10 cellular contexts compared by ENCODE assay signal in the genomic region with DNA sequence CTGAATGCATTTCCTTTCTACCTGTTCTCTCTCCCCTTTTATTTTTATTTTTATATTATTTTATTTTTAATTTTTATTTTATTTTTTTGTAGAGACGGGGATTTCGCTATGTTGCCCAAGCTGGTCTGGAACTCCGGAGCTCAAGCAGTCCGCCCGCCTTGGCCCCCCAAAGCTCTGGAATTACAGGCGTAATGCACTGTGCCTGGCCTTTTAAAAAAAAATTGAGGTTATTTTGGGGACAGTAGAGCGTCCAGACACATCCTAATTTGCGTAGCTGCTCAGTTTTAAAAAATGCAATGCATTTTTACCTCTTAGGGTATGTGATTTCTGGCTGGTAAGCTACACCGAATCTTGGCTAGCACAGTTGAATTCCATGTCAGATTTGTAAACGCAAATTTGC. TPM values are rescaled to one million over a fixed set of nuclear protein-coding genes. Genes with fewer than 3 reads are reported as not detected.
A peak's percentile ranks its signal among the peaks of the same experiment; 100 is the strongest.
DNase-seq lines count a peak whose midpoint lies in the region; ATAC-seq and TF ChIP-seq lines count a peak whose summit lies in the region.
"Not testable (repeated sequence)": the region's sequence is repeated elsewhere in the genome, so short reads cannot be mapped to it uniquely, and the experiment has no call there.
"Had no signal": no experiment of that assay in that cellular context is flagged by ENCODE, and none has a peak within 500 bp of the region (broad histone marks: within the 10 kb centered on the region; RNA-seq: fewer than 3 reads in every experiment).

No MANE protein-coding gene starts in this region.

- H3K9me3 Mint-ChIP-seq in HFFc6; activated naive CD8-positive, alpha-beta T cell (ENCODE audit: low read depth): not testable (repeated sequence)

- not testable (repeated sequence) for TF ChIP-seq CTCF in AG09309 (IDR thresholded peaks at IDR 0.05; ENCODE audit: control insufficient read depth, insufficient read depth, low read depth, low read length, missing control alignments); HFFc6 (IDR thresholded peaks at IDR 0.05); epithelial cell of esophagus (IDR thresholded peaks at IDR 0.05; ENCODE audit: insufficient read depth, low read depth, low read length, missing control alignments)

- not testable (repeated sequence) for H3K36me3 ChIP-seq in SJCRH30; iPS-15b (ENCODE audit: control insufficient read depth, insufficient read depth, low read length); neuron (ENCODE audit: insufficient read depth, low read length)

- H3K27me3 Mint-ChIP-seq in HFFc6 (ENCODE audit: insufficient read depth); activated naive CD8-positive, alpha-beta T cell: not testable (repeated sequence)

- H2AFZ ChIP-seq in neuron (ENCODE audit: low read depth, low read length) = not testable (repeated sequence)

- DNase-seq in AG09309 (ENCODE audit: low read depth); HFFc6; epithelial cell of esophagus (ENCODE audit: low read depth): not testable (repeated sequence)
- peak in 1 of 2 experiments; percentile 8 for DNase-seq in SJCRH30
- peak; percentile 5 for DNase-seq in stimulated activated naive CD8-positive, alpha-beta T cell treated with anti-CD3 and anti-CD28 coated beads, Interleukin-15, Interleukin-2, amounts not matched to agents 100 U/mL and 50 U/mL, for 24 hours

- H3K4me3 Mint-ChIP-seq in HFFc6 = peak overlapping the region; percentile 37; the same call in 1 of the 2 replicates
- peak overlapping the region; percentile 38 for H3K4me3 Mint-ChIP-seq in activated naive CD8-positive, alpha-beta T cell

- not testable (repeated sequence) for H3K27ac ChIP-seq in SJCRH30

- not testable (repeated sequence) for H3K9me3 ChIP-seq in SJCRH30 (replicated peaks); iPS-15b (ENCODE audit: control insufficient read depth, insufficient read depth, low read length); neuron (ENCODE audit: low read length)

- H3K4me3 ChIP-seq in AG09309 (ENCODE audit: control insufficient read depth, low read depth, low read length) (peak overlapping the region; percentile 39), SJCRH30 (peak overlapping the region; percentile 98; the same call in 1 of the 2 replicates), epithelial cell of esophagus (ENCODE audit: low read length) (peak overlapping the region; percentile 43), iPS-15b (ENCODE audit: low read depth, low read length) (peak overlapping the region; percentile 18), neuron (ENCODE audit: low read length) (peak overlapping the region; percentile 52)

- not testable (repeated sequence) for H3K27ac Mint-ChIP-seq in HFFc6; activated naive CD8-positive, alpha-beta T cell

- H3K36me3 Mint-ChIP-seq in HFFc6 (ENCODE audit: low read depth); activated naive CD8-positive, alpha-beta T cell: not testable (repeated sequence)

- not testable (repeated sequence) for H3K9ac ChIP-seq in iPS-15b (ENCODE audit: low read depth, low read length)

- not testable (repeated sequence) for H3K27me3 ChIP-seq in SJCRH30; iPS-15b (ENCODE audit: control insufficient read depth, insufficient read depth, low read length); neuron (ENCODE audit: insufficient read depth, low read length)

- not testable (repeated sequence) for H3K4me1 ChIP-seq in SJCRH30; iPS-15b (ENCODE audit: control insufficient read depth, insufficient read depth, low read length); neuron (ENCODE audit: insufficient read depth, low read length)

- not testable (repeated sequence) for H3K4me1 Mint-ChIP-seq in HFFc6 (ENCODE audit: low read depth); activated naive CD8-positive, alpha-beta T cell (ENCODE audit: low read depth)

- ATAC-seq in stimulated activated naive CD8-positive, alpha-beta T cell treated with anti-CD3 and anti-CD28 coated beads, Interleukin-15, Interleukin-2, amounts not matched to agents 100 U/mL and 50 U/mL, for 24 hours = not testable (repeated sequence)

RNA-seq across cellular contexts. Expression of a gene that starts 23.1 kb away (rescaled TPM):
- total RNA-seq in HFFc6 (2021; fragmentation: NEBNext Ultra II Directional; extraction: Animal tissue kit (Norgen Biotek cat#: 25700)) = not detected
- total RNA-seq in SJCRH30 (2014; rRNA removed; shearing (Covaris generic)) = not detected in 2 replicates
- total RNA-seq: activated B cell treated with CpG ODN at 0.5 μM for 24 hours, lower leg skin had no signal

RNA-seq across cellular contexts. Expression of a gene that starts 37.2 kb away (rescaled TPM):
- under 1 TPM in 1 of 6 experiments, not detected in 5; 0.21 TPM for total RNA-seq in HFFc6 (2021; fragmentation: NEBNext Ultra II Directional; extraction: Animal tissue kit (Norgen Biotek cat#: 25700))
- total RNA-seq in SJCRH30 (2014; rRNA removed; shearing (Covaris generic)) = not detected in 2 replicates

RNA-seq across cellular contexts. Expression of a gene that starts 51.2 kb away (rescaled TPM):
- not detected for total RNA-seq in HFFc6 (2021; fragmentation: NEBNext Ultra II Directional; extraction: Animal tissue kit (Norgen Biotek cat#: 25700))
- not detected in 2 replicates for total RNA-seq in SJCRH30 (2014; rRNA removed; shearing (Covaris generic))
- total RNA-seq: activated B cell treated with CpG ODN at 0.5 μM for 24 hours, lower leg skin had no signal

Comparison
In these comparisons a context has a peak if more than half of its experiments do, and no peak if none do; other contexts are left out.
1. H3K4me3 ChIP-seq: peak in every context shown above with its lines; median percentile 98 in SJCRH30; 52 in neuron; 43 in epithelial cell of esophagus; 39 in AG09309; 18 in iPS-15b.